In the genomic region with DNA sequence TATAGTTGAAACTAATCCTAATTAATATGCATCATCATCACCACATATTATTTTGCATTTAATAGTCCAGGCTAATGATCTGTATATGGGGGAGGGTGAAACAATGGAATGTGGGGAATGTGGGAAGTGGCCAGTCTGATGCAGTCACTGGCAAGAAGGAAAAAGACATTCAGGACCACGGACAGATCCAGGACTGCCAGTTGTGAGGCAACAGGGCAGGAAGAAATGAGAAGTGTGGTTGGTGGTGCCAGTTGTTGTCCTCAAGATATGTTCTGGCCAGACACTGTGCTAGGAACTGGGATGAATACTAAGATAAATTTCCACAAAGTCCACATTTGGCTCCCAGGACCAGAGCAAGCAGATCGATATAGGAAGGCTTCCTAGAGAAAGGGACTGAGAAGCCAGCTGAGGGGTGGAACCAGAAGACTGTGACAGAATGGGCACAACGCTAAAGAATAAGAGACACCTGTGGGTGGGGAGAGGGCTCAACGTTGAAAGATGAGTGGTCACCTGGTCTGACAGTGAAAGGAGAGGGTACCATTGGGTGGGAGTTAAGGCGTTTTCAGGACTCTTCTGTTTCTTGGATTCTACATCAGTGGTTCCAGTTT, we compare ENCODE assay signal across 9 cellular contexts. TPM values are rescaled to one million over a fixed set of nuclear protein-coding genes. Genes with fewer than 3 reads are reported as not detected.
DNase-seq lines count a peak whose midpoint lies in the region; ATAC-seq, FAIRE-seq and TF ChIP-seq lines count a peak whose summit lies in the region.
"Had no signal": no experiment of that assay in that cellular context is flagged by ENCODE, and none has a peak within 500 bp of the region (broad histone marks: within the 10 kb centered on the region; RNA-seq: fewer than 3 reads in every experiment).

No MANE protein-coding gene starts in this region.

- intact Hi-C loops in cardiac septum (cut with DNase I) (no loop called here), left ventricle myocardium superior (cut with micrococcal nuclease) (no loop called here), kidney (cut with DNase I) (no loop called here)

- H3K9me3 ChIP-seq in kidney (ENCODE audit: control insufficient read depth in 1 of 2, low read length in 2 of 2) = no peaks in the 10 kb centered on the region

- H3K9me3 Mint-ChIP-seq in type B pancreatic cell = no peaks in the 10 kb centered on the region
- H3K9me3 Mint-ChIP-seq: CD8-positive, alpha-beta T cell had no signal

- H3K36me3 Mint-ChIP-seq in type B pancreatic cell = no peaks in the 10 kb centered on the region
- H3K36me3 Mint-ChIP-seq: CD8-positive, alpha-beta T cell had no signal

- H3K9ac ChIP-seq in kidney (ENCODE audit: low read length in 2 of 2) = no peak overlapping the region

- in situ Hi-C loops in SK-MEL-5 (cut with HindIII; ENCODE audit: low pct_unique_long_range_greater_than_20kb, low sequenced_read_pairs) = no loop called here

- no peak for FAIRE-seq in kidney (lab: Jason Lieb, UNC)

- H3K27ac Mint-ChIP-seq in type B pancreatic cell = no peak overlapping the region
- H3K27ac Mint-ChIP-seq: CD8-positive, alpha-beta T cell had no signal

- DNase-seq in cardiac septum (ENCODE audit: low spot score) = peak; percentile 10
- DNase-seq in left ventricle myocardium superior = no peak
- DNase-seq in SK-MEL-5 (ENCODE audit: low read depth, low spot score) = peak; percentile 58
- DNase-seq in fibroblast of the conjunctiva (ENCODE audit: low read depth) = peak; percentile 14
- DNase-seq in type B pancreatic cell (ENCODE audit: extremely low spot score, unreplicated experiment) = peak; percentile 64
- no peak for DNase-seq in kidney
- no peak for DNase-seq in activated CD4-positive, CD25-positive, alpha-beta regulatory T cell (lab: John Stamatoyannopoulos, UW)

- H3K36me3 ChIP-seq in kidney (ENCODE audit: control insufficient read depth in 1 of 2, insufficient read depth in 2 of 2, low read length in 2 of 2) = no peaks in the 10 kb centered on the region

- H3K4me3 ChIP-seq in kidney (ENCODE audit: low read length in 2 of 2) = no peak overlapping the region

- TF ChIP-seq CTCF in type B pancreatic cell (conservative IDR thresholded peaks at IDR 0.05) (no peak), kidney (IDR thresholded peaks at IDR 0.05; ENCODE audit: borderline replicate concordance, extremely low read depth, insufficient read depth) (no peak)

- H3K27me3 Mint-ChIP-seq in type B pancreatic cell = peaks cover 51% of the 10 kb centered on the region

- no peak for TF ChIP-seq POLR2A in GM18505 (IDR thresholded peaks at IDR 0.05; ENCODE audit: borderline replicate concordance, extremely low read depth, insufficient read depth, insufficient read length)

- H3K4me3 Mint-ChIP-seq in type B pancreatic cell = no peak overlapping the region
- H3K4me3 Mint-ChIP-seq: CD8-positive, alpha-beta T cell had no signal

- no peak for ATAC-seq in left ventricle myocardium superior
- ATAC-seq in GM18505 (IDR thresholded peaks at IDR 0.05; ENCODE audit: unreplicated experiment) = no peak
- ATAC-seq: CD8-positive, alpha-beta T cell had no signal

- no peaks in the 10 kb centered on the region for H3K4me1 ChIP-seq in kidney (ENCODE audit: control insufficient read depth in 1 of 2, insufficient read depth in 1 of 2, low read depth in 1 of 2, low read length in 2 of 2)

- H3K4me1 Mint-ChIP-seq in type B pancreatic cell (ENCODE audit: unreplicated experiment) = peaks cover 6% of the 10 kb centered on the region

- H3K27ac ChIP-seq in kidney (ENCODE audit: low read depth in 2 of 2, low read length in 2 of 2) = no peak overlapping the region

RNA-seq across cellular contexts. Expression of gene TPBGL, which starts 6.8 kb away (rescaled TPM):
- total RNA-seq in cardiac septum (0.08 TPM), left ventricle myocardium superior (not detected), type B pancreatic cell (ENCODE audit: low replicate concordance) (0.31 and 0.56 TPM in 2 replicates), kidney (0.69 TPM)
- total RNA-seq in SK-MEL-5 (2014; rRNA removed; shearing (Covaris generic)) = 1.4 and 2.7 TPM in 2 replicates
- polyA plus RNA-seq in SK-MEL-5 (2015; cell fraction: cytosol; rRNA removed) = 13.7 and 18.3 TPM in 2 replicates
- 1.7 TPM in 2 replicates for polyA plus RNA-seq in SK-MEL-5 (2015; cell fraction: nucleus; rRNA removed)
- 0.13 TPM for polyA plus RNA-seq in kidney (ENCODE audit: insufficient read depth, low read depth, low replicate concordance)

Comparison
In these comparisons a context has a peak if more than half of its experiments do, and no peak if none do; other contexts are left out.
1. DNase-seq: peak in cardiac septum (single experiment), SK-MEL-5 (single experiment), fibroblast of the conjunctiva (single experiment) and type B pancreatic cell (single experiment); none in left ventricle myocardium superior (single experiment), kidney (single experiment) and activated CD4-positive, CD25-positive, alpha-beta regulatory T cell (0 of 4).